ENCODE assay signal across 8 cellular contexts in the genomic region with DNA sequence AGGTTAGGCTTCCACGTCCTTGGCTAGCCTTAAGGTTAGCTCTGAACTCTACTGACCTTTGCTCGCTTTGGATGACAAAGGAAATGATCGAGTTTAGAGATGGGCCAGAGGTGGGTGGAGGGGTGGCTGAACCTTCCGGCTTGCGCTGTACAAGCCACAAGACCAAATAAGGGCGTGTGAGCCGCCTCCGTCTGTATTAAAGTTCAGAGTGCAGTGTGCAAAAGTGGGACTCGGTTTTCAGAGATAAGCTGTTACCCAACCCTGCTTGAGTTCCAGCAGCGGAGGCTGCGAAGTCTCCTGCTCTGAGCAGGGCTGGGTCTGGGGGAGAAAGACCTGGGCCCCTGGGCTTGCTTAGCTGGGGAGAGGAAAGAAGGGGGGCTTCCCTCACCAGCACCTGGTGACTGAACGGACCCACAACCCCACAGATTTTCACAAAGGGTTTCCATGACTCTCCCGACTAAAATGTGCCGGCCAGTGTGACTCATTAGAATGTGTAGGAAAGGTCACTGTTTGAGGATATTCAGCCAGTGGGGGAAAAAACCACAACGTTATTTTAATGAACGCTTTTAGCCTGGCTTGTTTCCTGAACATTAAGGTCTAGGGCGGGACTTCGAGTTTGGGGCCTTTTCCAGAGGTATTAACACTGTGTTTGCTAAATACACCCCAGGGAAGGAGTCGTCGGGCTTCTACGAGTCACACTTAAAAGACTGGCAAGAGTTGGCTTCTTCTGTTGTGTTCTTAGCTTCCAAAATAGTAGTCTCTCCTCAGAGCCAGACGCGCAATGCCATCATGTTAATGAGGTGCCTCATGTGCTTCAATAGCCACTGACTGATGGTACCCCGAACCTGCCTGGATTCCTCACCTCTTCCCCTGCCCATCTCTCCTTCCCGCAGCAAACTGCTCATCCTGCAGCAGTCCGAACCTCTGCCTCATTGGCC.
A peak's percentile ranks its signal among the peaks of the same experiment; 100 is the strongest.
DNase-seq lines count a peak whose midpoint lies in the region; ATAC-seq and TF ChIP-seq lines count a peak whose summit lies in the region.

No MANE protein-coding gene starts in this region.

- H3K27me3 Mint-ChIP-seq in CD4-positive, alpha-beta T cell = no peaks in the 10 kb centered on the region
- H3K27me3 Mint-ChIP-seq in brain = peaks cover 3% of the 10 kb centered on the region

- peak overlapping the region; percentile 81 for H3K27ac ChIP-seq in CD4-positive, alpha-beta T cell (ENCODE audit: low read depth, low read length)

- H3K9me3 ChIP-seq in CD4-positive, alpha-beta T cell (ENCODE audit: control insufficient read depth, low read length) = no peaks in the 10 kb centered on the region

- H3K9me3 Mint-ChIP-seq in CD4-positive, alpha-beta T cell = no peaks in the 10 kb centered on the region
- H3K9me3 Mint-ChIP-seq in brain = no peaks in the 10 kb centered on the region

- H3K36me3 Mint-ChIP-seq in CD4-positive, alpha-beta T cell (ENCODE audit: low read depth) = peaks cover 5% of the 10 kb centered on the region
- H3K36me3 Mint-ChIP-seq in brain = peaks cover 23% of the 10 kb centered on the region

- intact Hi-C loops in CD4-positive, alpha-beta T cell (cut with DNase I, micrococcal nuclease) = loop anchor here (1.0 to 5.0 kb wide), 2 partner anchors 69 to 152 kb away; a partner anchor contains a TSS

- TF ChIP-seq CTCF in CD4-positive, alpha-beta T cell (IDR thresholded peaks at IDR 0.05) = peak; percentile 7
- TF ChIP-seq CTCF in GM20000 (IDR thresholded peaks at IDR 0.05; ENCODE audit: extremely low read depth, missing control alignments) (no peak), brain (conservative IDR thresholded peaks at IDR 0.05) (no peak)

- H3K4me3 Mint-ChIP-seq in CD4-positive, alpha-beta T cell = peak overlapping the region; percentile 85
- peak overlapping the region in 3 of 5 experiments; percentile 47 to 65 (median 50) for H3K4me3 Mint-ChIP-seq in brain

- peaks cover 61% of the 10 kb centered on the region for H3K4me1 Mint-ChIP-seq in CD4-positive, alpha-beta T cell (ENCODE audit: low read depth)
- peaks cover 25% of the 10 kb centered on the region for H3K4me1 Mint-ChIP-seq in brain

- H3K27me3 ChIP-seq in CD4-positive, alpha-beta T cell (ENCODE audit: control insufficient read depth, insufficient read depth, low read length) = no peaks in the 10 kb centered on the region

- DNase-seq in CD4-positive, alpha-beta T cell = peak; percentile 53 to 71 (median 66)
- peak; percentile 85 for DNase-seq in GM20000 (ENCODE audit: low spot score)
- DNase-seq in HPDE6-E6E7 (ENCODE audit: extremely low spot score) = peak; percentile 95
- peak; percentile 84 for DNase-seq in T1000 (lab: John Stamatoyannopoulos, UW)
- DNase-seq in iPS-NIHi11 (ENCODE audit: low spot score) = peak; percentile 87
- DNase-seq in stimulated activated CD4-positive, alpha-beta T cell treated with anti-CD3 and anti-CD28 coated beads, Interleukin-12 subunit alpha, Interleukin-12 subunit beta, amount 100 ng/mL, for 4 hours = peak; percentile 52
- no peak for DNase-seq in DMS153 (lab: John Stamatoyannopoulos, UW)

- POLR2A ChIA-PET in CD4-positive, alpha-beta T cell (lab: Charles Lee) = interaction anchor here (0.6 to 3.0 kb wide), 15 partner anchors 10 to 249 kb away, joined by 3 to 22 read pairs (median 4); a partner anchor contains a TSS

- ATAC-seq in CD4-positive, alpha-beta T cell (ENCODE audit: poor library complexity) = peak; percentile 93

- CTCF ChIA-PET in CD4-positive, alpha-beta T cell (lab: Charles Lee) = interaction anchor here (0.6 to 2.2 kb wide), 13 partner anchors 10 to 152 kb away, joined by 3 to 11 read pairs (median 4); a partner anchor contains a TSS

- peak overlapping the region; percentile 100 for H3K27ac Mint-ChIP-seq in CD4-positive, alpha-beta T cell
- H3K27ac Mint-ChIP-seq in brain = peak overlapping the region; percentile 41 to 90 (median 81)
